In genomic region chr17:37607637-37608368, GRCh38 we compare ENCODE assay signal across 8 cellular contexts. TPM values are rescaled to one million over a fixed set of nuclear protein-coding genes. Genes with fewer than 3 reads are reported as not detected.
DNase-seq lines count a peak whose midpoint lies in the region; ATAC-seq, FAIRE-seq and TF ChIP-seq lines count a peak whose summit lies in the region.

No MANE protein-coding gene starts in this region.

- WGBS in prostate gland, result 76% methylated on average over 26 of the region's 26 CpGs

- DNase-seq in GM19239 (ENCODE audit: insufficient read length, low spot score) (peak; percentile 9), T-helper 22 cell (ENCODE audit: low read depth) (peak; percentile 8), epithelial cell of proximal tubule (ENCODE audit: low read depth) (no peak), prostate gland (ENCODE audit: low spot score) (no peak), midbrain (lab: John Stamatoyannopoulos, UW) (no peak), NCI-H1092 treated with DMSO at 0.1 percent for 48 hours (lab: John Stamatoyannopoulos, UW) (no peak), cerebellar nuclear complex (lab: John Stamatoyannopoulos, UW) (no peak)

- no peaks in the 10 kb centered on the region for H3K27me3 ChIP-seq in prostate gland (replicated peaks; ENCODE audit: insufficient read depth)

- intact Hi-C loops in prostate gland (cut with DNase I), result no loop called here

- TF ChIP-seq CTCF in epithelial cell of proximal tubule (conservative IDR thresholded peaks at IDR 0.05; ENCODE audit: low read depth, low read length) (no peak), prostate gland (IDR thresholded peaks at IDR 0.05) (no peak)

- H3K4me1 ChIP-seq in prostate gland (replicated peaks), result no peaks in the 10 kb centered on the region

- ATAC-seq in GM18907 (IDR thresholded peaks at IDR 0.05; ENCODE audit: unreplicated experiment), result no peak

- H3K36me3 ChIP-seq in prostate gland, result no peaks in the 10 kb centered on the region

- no peak for TF ChIP-seq POLR2A in prostate gland (IDR thresholded peaks at IDR 0.05)

- H3K27ac ChIP-seq in prostate gland, result peak overlapping the region; percentile 84 to 94

- FAIRE-seq in GM19239 (lab: Jason Lieb, UNC), result no peak

- peak overlapping the region; percentile 84 for H3K4me3 ChIP-seq in epithelial cell of proximal tubule (ENCODE audit: low read depth, low read length)
- H3K4me3 ChIP-seq in prostate gland, result peak overlapping the region in 1 of 2 donors; percentile 99

- H3K9me3 ChIP-seq in prostate gland, result no peaks in the 10 kb centered on the region

RNA-seq across cellular contexts. Expression of gene SYNRG, which starts 1.4 kb away (rescaled TPM):
- 10.4 and 11.0 TPM in 2 replicates for total RNA-seq in epithelial cell of proximal tubule
- total RNA-seq in prostate gland, result 10 to 100 TPM; 33.0 to 34.8 TPM

RNA-seq across cellular contexts. Expression of gene DDX52, which starts 35.4 kb away (rescaled TPM):
- total RNA-seq in epithelial cell of proximal tubule, result 34.5 and 40.2 TPM in 2 replicates
- 10 to 100 TPM; 14.8 to 17.5 TPM for total RNA-seq in prostate gland

Comparison
In these comparisons a context has a peak if more than half of its experiments do, and no peak if none do; other contexts are left out.
1. DNase-seq: peak in GM19239 (single experiment) and T-helper 22 cell (single experiment); none in epithelial cell of proximal tubule (single experiment), prostate gland (single experiment), midbrain (single experiment), NCI-H1092 treated with DMSO at 0.1 percent for 48 hours (single experiment) and cerebellar nuclear complex (0 of 2).